In genomic region chr4:158722917-158723793, GRCh38 we compare ENCODE assay signal across 8 cellular contexts. TPM values are rescaled to one million over a fixed set of nuclear protein-coding genes. Genes with fewer than 3 reads are reported as not detected.
DNase-seq lines count a peak whose midpoint lies in the region; ATAC-seq, FAIRE-seq and TF ChIP-seq lines count a peak whose summit lies in the region.

TSS of gene PPID (minus strand) at chr4:158723396. CDS start at chr4:158723288, 108 bp downstream.

- H3K4me3 Mint-ChIP-seq in activated CD4-positive, alpha-beta T cell treated with anti-CD3 and anti-CD28 coated beads, Interleukin-2, amount 10 ng/mL, durations not matched to agents 7 days and 5 days = peak within 1 kb of the TSS; percentile 86

- H3K9me3 ChIP-seq in BE2C = no peaks in the 10 kb centered on the region

- ATAC-seq in HG03442 (IDR thresholded peaks at IDR 0.05; ENCODE audit: unreplicated experiment) (peak; percentile 96), left colon (peak; percentile 97)

- intact Hi-C loops in left colon (cut with DNase I, micrococcal nuclease) = loop anchor here (10.0 kb wide), 2 partner anchors 132 to 452 kb away; no protein-coding TSS in a partner anchor

- peaks cover 34% of the 10 kb centered on the region for H3K36me3 ChIP-seq in BE2C

- H3K4me3 ChIP-seq in BE2C (ENCODE audit: low read depth, low read length) = peak within 1 kb of the TSS; percentile 81

- peaks cover 48% of the 10 kb centered on the region for H3K4me1 Mint-ChIP-seq in activated CD4-positive, alpha-beta T cell treated with anti-CD3 and anti-CD28 coated beads, Interleukin-2, amount 10 ng/mL, durations not matched to agents 7 days and 5 days

- no peak for TF ChIP-seq CTCF in BE2C (IDR thresholded peaks at IDR 0.05; ENCODE audit: low read depth, low read length)

- CTCF ChIA-PET in activated CD4-positive, alpha-beta T cell treated with anti-CD3 and anti-CD28 coated beads, Interleukin-2, amount 10 ng/mL, durations not matched to agents 7 days and 5 days (lab: Charles Lee) = interaction anchor here (1.4 kb wide), 1 partner anchor 134 kb away, joined by 3 read pairs; no protein-coding TSS in a partner anchor

- peaks cover 29% of the 10 kb centered on the region for H3K36me3 Mint-ChIP-seq in activated CD4-positive, alpha-beta T cell treated with anti-CD3 and anti-CD28 coated beads, Interleukin-2, amount 10 ng/mL, durations not matched to agents 7 days and 5 days (ENCODE audit: low read depth)

- peak; percentile 89 for DNase-seq in BE2C
- peak; percentile 63 for DNase-seq in GM19239 (ENCODE audit: insufficient read length, low spot score)
- DNase-seq in NCI-H510A treated with DMSO at 0.1 percent for 48 hours (lab: John Stamatoyannopoulos, UW) = peak; percentile 73
- peak; percentile 84 for DNase-seq in activated CD4-positive, alpha-beta T cell treated with anti-CD3 and anti-CD28 coated beads, Interleukin-2, amount 10 ng/mL, durations not matched to agents 7 days and 5 days
- DNase-seq in cortex of kidney (lab: John Stamatoyannopoulos, UW) = peak; percentile 72
- DNase-seq in left colon = peak; percentile 87 to 91
- peak; percentile 66 to 80 for DNase-seq in stimulated activated CD4-positive, alpha-beta T cell treated with anti-CD3 and anti-CD28 coated beads, Interleukin-1b, Interleukin-23, amount 100 ng/mL, for 4 hours (ENCODE audit: low read depth in 2 of 2)

- H3K27ac Mint-ChIP-seq in activated CD4-positive, alpha-beta T cell treated with anti-CD3 and anti-CD28 coated beads, Interleukin-2, amount 10 ng/mL, durations not matched to agents 7 days and 5 days = peak within 1 kb of the TSS; percentile 96

- no peaks in the 10 kb centered on the region for H3K9me3 Mint-ChIP-seq in activated CD4-positive, alpha-beta T cell treated with anti-CD3 and anti-CD28 coated beads, Interleukin-2, amount 10 ng/mL, durations not matched to agents 7 days and 5 days

- peak; percentile 93 for FAIRE-seq in GM19239 (lab: Jason Lieb, UNC)

- no peaks in the 10 kb centered on the region for H3K27me3 Mint-ChIP-seq in activated CD4-positive, alpha-beta T cell treated with anti-CD3 and anti-CD28 coated beads, Interleukin-2, amount 10 ng/mL, durations not matched to agents 7 days and 5 days

- H3K27me3 ChIP-seq in BE2C = peaks cover 1% of the 10 kb centered on the region; the same call in 1 of the 2 replicates

- POLR2A ChIA-PET in activated CD4-positive, alpha-beta T cell treated with anti-CD3 and anti-CD28 coated beads, Interleukin-2, amount 10 ng/mL, durations not matched to agents 7 days and 5 days (lab: Charles Lee) = no interaction called here

- no peaks in the 10 kb centered on the region for H3K4me1 ChIP-seq in BE2C

RNA-seq across cellular contexts. Expression of gene PPID, which starts in this region (rescaled TPM):
- 35.6 TPM for polyA plus RNA-seq in BE2C (2012; ENCODE audit: insufficient read depth, insufficient read length, low read depth)
- 10 to 100 TPM; 35.5 to 41.3 TPM for total RNA-seq in activated CD4-positive, alpha-beta T cell treated with anti-CD3 and anti-CD28 coated beads, Interleukin-2, amount 10 ng/mL, durations not matched to agents 7 days and 5 days
- total RNA-seq in left colon = 10 to 100 TPM; 16.4 to 19.7 TPM

Comparison
In these comparisons a context has a peak if more than half of its experiments do, and no peak if none do; other contexts are left out.
1. Peak in every context shown above with its lines: DNase-seq, ATAC-seq and H3K4me3 ChIP-seq.